In the genomic region with DNA sequence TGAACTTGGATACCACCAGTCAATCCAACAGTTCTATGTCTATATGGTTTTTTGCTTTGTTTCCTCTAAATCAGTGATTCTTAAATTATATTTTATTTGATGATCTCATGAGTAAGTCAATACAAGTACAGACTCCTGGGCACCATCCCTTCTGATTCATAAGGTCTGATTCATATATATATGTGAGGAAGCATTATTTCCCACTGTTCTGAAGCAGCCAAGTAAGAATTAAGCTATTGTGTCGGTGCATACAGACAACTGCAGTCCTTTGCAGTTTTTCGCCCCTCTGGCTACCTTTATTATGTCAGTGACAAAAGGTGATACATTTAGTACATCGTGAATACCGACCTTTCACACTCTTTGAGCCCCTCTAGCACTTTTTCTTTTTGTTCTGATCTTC, we compare ENCODE assay signal across 24 cellular contexts.
A peak's percentile ranks its signal among the peaks of the same experiment; 100 is the strongest.
DNase-seq lines count a peak whose midpoint lies in the region; ATAC-seq, FAIRE-seq and TF ChIP-seq lines count a peak whose summit lies in the region.
"Had no signal": no experiment of that assay in that cellular context is flagged by ENCODE, and none has a peak within 500 bp of the region (broad histone marks: within the 10 kb centered on the region; RNA-seq: fewer than 3 reads in every experiment).

No MANE protein-coding gene starts in this region.

- H3K27me3 ChIP-seq in RWPE2 (ENCODE audit: insufficient read depth, poor library complexity, severe bottlenecking) = no peaks in the 10 kb centered on the region
- H3K27me3 ChIP-seq: neural progenitor cell, vagina had no signal

- H3K4me3 ChIP-seq in RWPE2 (ENCODE audit: severe bottlenecking) = no peak overlapping the region
- no peak overlapping the region for H3K4me3 ChIP-seq in cardiac fibroblast (replicated peaks in 1 of 2; ENCODE audit: low read depth in 2 of 2, low read length in 2 of 2)
- no peak overlapping the region for H3K4me3 ChIP-seq in skeletal muscle cell (ENCODE audit: low read depth, low read length)
- H3K4me3 ChIP-seq: K562, left ventricle myocardium inferior, neural progenitor cell, vagina had no signal

- peaks cover 38% of the 10 kb centered on the region for H3K4me1 Mint-ChIP-seq in osteocyte (ENCODE audit: unreplicated experiment)
- H3K4me1 Mint-ChIP-seq: activated naive CD4-positive, alpha-beta T cell treated with anti-CD3 and anti-CD28 coated beads, Interleukin-2, amount 50 U/mL, for 24 hours; T-helper 17 cell had no signal

- H3K9me3 ChIP-seq in RWPE2 (ENCODE audit: severe bottlenecking) = no peaks in the 10 kb centered on the region
- H3K9me3 ChIP-seq: left ventricle myocardium inferior, vagina had no signal

- H3K36me3 ChIP-seq in RWPE2 (ENCODE audit: low read depth) = no peaks in the 10 kb centered on the region
- H3K36me3 ChIP-seq: left ventricle myocardium inferior, neural progenitor cell, vagina had no signal

- H3K27ac ChIP-seq in RWPE2 (ENCODE audit: poor library complexity, severe bottlenecking) = peak overlapping the region; percentile 36
- H3K27ac ChIP-seq: left ventricle myocardium inferior, neural progenitor cell, vagina had no signal

- DNase-seq in ELR (ENCODE audit: low read depth) = peak; percentile 89
- DNase-seq in RWPE2 (ENCODE audit: low spot score) = no peak
- DNase-seq in cardiac fibroblast (ENCODE audit: low read depth in 2 of 2) = peak; percentile 21 to 87
- peak; percentile 30 for DNase-seq in skeletal muscle cell (ENCODE audit: low read depth)
- no peak for DNase-seq in ureter (ENCODE audit: low spot score)
- DNase-seq in NCI-H526 (lab: John Stamatoyannopoulos, UW) = no peak
- no peak for DNase-seq in GM19239 (ENCODE audit: insufficient read length, low spot score)
- DNase-seq in osteocyte (ENCODE audit: extremely low spot score, unreplicated experiment) = no peak
- DNase-seq: activated CD4-positive, alpha-beta T cell treated with anti-CD3 and anti-CD28 coated beads, Interleukin-2, amount 50 U/mL, for 4 hours; activated T-cell treated with anti-CD3 and anti-CD28 coated beads, Interleukin-2, amount 50 U/mL, for 4 hours; CD8-positive, alpha-beta T cell; DMS53; left ventricle myocardium inferior; NCI-H187 treated with DMSO at 0.1 percent for 48 hours; NCI-H446 treated with DMSO at 0.1 percent for 48 hours; SHP77; stimulated activated CD4-positive, alpha-beta T cell treated with anti-CD3 and anti-CD28 coated beads, Interleukin-12 subunit alpha, Interleukin-12 subunit beta, amount 100 ng/mL, for 4 hours; stimulated activated CD8-positive, alpha-beta memory T cell treated with anti-CD3 and anti-CD28 coated beads, Interleukin-4, amount 100 ng/mL, for 48 hours; T-helper 17 cell had no signal

- TF ChIP-seq CTCF in RWPE2 (IDR thresholded peaks at IDR 0.05; ENCODE audit: poor library complexity, severe bottlenecking) (no peak), cardiac fibroblast (IDR thresholded peaks at IDR 0.05; ENCODE audit: low read depth, low read length) (no peak), osteocyte (IDR thresholded peaks at IDR 0.05) (no peak)

- H3K27me3 Mint-ChIP-seq in osteocyte (ENCODE audit: unreplicated experiment) = no peaks in the 10 kb centered on the region
- H3K27me3 Mint-ChIP-seq: activated naive CD4-positive, alpha-beta T cell treated with anti-CD3 and anti-CD28 coated beads, Interleukin-2, amount 50 U/mL, for 24 hours; dendritic cell treated with granulocyte-macrophage colony-stimulating factor and Interleukin-4, amounts not matched to agents 40 ng/mL and 50 ng/mL, for 4 days; T-helper 17 cell had no signal

- FAIRE-seq in GM19239 (lab: Jason Lieb, UNC) = no peak
- FAIRE-seq: K562 had no signal

- peaks cover 11% of the 10 kb centered on the region for H3K9me3 Mint-ChIP-seq in osteocyte (ENCODE audit: unreplicated experiment)

- peak; percentile 98 for ATAC-seq in RWPE2 (ENCODE audit: low read depth)
- ATAC-seq: activated T-cell treated with anti-CD3 and anti-CD28 coated beads, Interleukin-2, amount 50 U/mL, for 4 hours; CD8-positive, alpha-beta T cell; K562; T-helper 17 cell had no signal

- H3K4me1 ChIP-seq in RWPE2 (ENCODE audit: insufficient read depth, poor library complexity, severe bottlenecking) = peaks cover 22% of the 10 kb centered on the region
- H3K4me1 ChIP-seq: left ventricle myocardium inferior, neural progenitor cell, vagina had no signal

- H3K27ac Mint-ChIP-seq in osteocyte (ENCODE audit: unreplicated experiment) = no peak overlapping the region
- H3K27ac Mint-ChIP-seq: activated naive CD4-positive, alpha-beta T cell treated with anti-CD3 and anti-CD28 coated beads, Interleukin-2, amount 50 U/mL, for 24 hours; CD8-positive, alpha-beta T cell; dendritic cell treated with granulocyte-macrophage colony-stimulating factor and Interleukin-4, amounts not matched to agents 40 ng/mL and 50 ng/mL, for 4 days; neural progenitor cell; T-helper 17 cell had no signal

- no peak overlapping the region for H3K4me3 Mint-ChIP-seq in osteocyte (ENCODE audit: unreplicated experiment)
- H3K4me3 Mint-ChIP-seq: activated naive CD4-positive, alpha-beta T cell treated with anti-CD3 and anti-CD28 coated beads, Interleukin-2, amount 50 U/mL, for 24 hours; activated T-cell treated with anti-CD3 and anti-CD28 coated beads, Interleukin-2, amount 50 U/mL, for 4 hours; CD8-positive, alpha-beta T cell; dendritic cell treated with granulocyte-macrophage colony-stimulating factor and Interleukin-4, amounts not matched to agents 40 ng/mL and 50 ng/mL, for 4 days; neural progenitor cell; T-helper 17 cell had no signal

- H3K36me3 Mint-ChIP-seq in osteocyte (ENCODE audit: unreplicated experiment) = no peaks in the 10 kb centered on the region
- H3K36me3 Mint-ChIP-seq: activated naive CD4-positive, alpha-beta T cell treated with anti-CD3 and anti-CD28 coated beads, Interleukin-2, amount 50 U/mL, for 24 hours; CD8-positive, alpha-beta T cell; neural progenitor cell had no signal

Comparison
In these comparisons a context has a peak if more than half of its experiments do, and no peak if none do; other contexts are left out.
1. DNase-seq: peak in ELR (single experiment), cardiac fibroblast (2 of 2) and skeletal muscle cell (single experiment); none in RWPE2 (single experiment), ureter (single experiment), NCI-H526 (0 of 2), GM19239 (single experiment) and osteocyte (single experiment).